Comparison of ENCODE assay signal across 8 cellular contexts in genomic region chr3:59857589-59858346, GRCh38.
DNase-seq lines count a peak whose midpoint lies in the region; ATAC-seq and TF ChIP-seq lines count a peak whose summit lies in the region.

No MANE protein-coding gene starts in this region.

- H3K4me2 ChIP-seq in neuronal stem cell (ENCODE audit: insufficient read depth, low read length, poor library complexity, severe bottlenecking), result no peak overlapping the region

- H3K36me3 ChIP-seq in neuronal stem cell (replicated peaks in 1 of 2; ENCODE audit: control insufficient read depth in 2 of 2, insufficient read depth in 2 of 2, low read length in 2 of 2), result no peaks in the 10 kb centered on the region

- peak; percentile 99 for ATAC-seq in GM21723 (IDR thresholded peaks at IDR 0.05; ENCODE audit: unreplicated experiment)

- no peak overlapping the region for H2AK5ac ChIP-seq in neuronal stem cell (ENCODE audit: low read depth, low read length)

- H3K23ac ChIP-seq in neuronal stem cell (ENCODE audit: low read depth, low read length, poor library complexity), result no peak overlapping the region

- no peaks in the 10 kb centered on the region for H3K9me3 ChIP-seq in neuronal stem cell (replicated peaks in 1 of 2; ENCODE audit: control insufficient read depth in 2 of 2, insufficient read depth in 1 of 2, low read depth in 1 of 2, low read length in 2 of 2)

- H3K4me1 ChIP-seq in neuronal stem cell (ENCODE audit: control insufficient read depth in 2 of 2, insufficient read depth in 1 of 2, low read depth in 1 of 2, low read length in 2 of 2), result peaks cover 0 to 3% of the 10 kb centered on the region in 2 donors

- no peak overlapping the region for H3K14ac ChIP-seq in neuronal stem cell (ENCODE audit: low read length)

- no peak overlapping the region for H4K8ac ChIP-seq in neuronal stem cell (ENCODE audit: low read depth, low read length)

- H3K4ac ChIP-seq in neuronal stem cell (ENCODE audit: low read length), result no peak overlapping the region

- H2BK5ac ChIP-seq in neuronal stem cell (ENCODE audit: low read length), result no peak overlapping the region

- no CpG with 5 or more reads among the region's 7 CpGs for WGBS in neuronal stem cell (ENCODE audit: extremely low coverage in 2 of 2, insufficient read length in 2 of 2, insufficient replicate concordance in 1 of 2), 2 donors

- peak; percentile 68 for DNase-seq in Daoy (ENCODE audit: low read depth)
- DNase-seq in KG1 (lab: John Stamatoyannopoulos, UW), result peak; percentile 86
- peak; percentile 82 for DNase-seq in RKO (ENCODE audit: low spot score)
- DNase-seq in activated T-helper 1 cell treated with Interleukin-2 at 50 U/mL for 16 hours (ENCODE audit: low read depth), result peak; percentile 44
- peak; percentile 84 for DNase-seq in fibroblast of mammary gland (ENCODE audit: low read depth)
- peak; percentile 57 for DNase-seq in neuronal stem cell (ENCODE audit: low spot score)
- DNase-seq in substantia nigra (lab: John Stamatoyannopoulos, UW), result peak in 39 of 49 donors; percentile 1 to 73 (median 45)

- no peaks in the 10 kb centered on the region for H3K27me3 ChIP-seq in neuronal stem cell (ENCODE audit: control insufficient read depth in 3 of 3, insufficient read depth in 3 of 3, low read depth in 1 of 3, low read length in 3 of 3)

- no peak overlapping the region for H2BK12ac ChIP-seq in neuronal stem cell (ENCODE audit: low read length)

- no peak overlapping the region for H2BK15ac ChIP-seq in neuronal stem cell (ENCODE audit: low read length)

- no peaks in the 10 kb centered on the region for H3K79me1 ChIP-seq in neuronal stem cell (ENCODE audit: low read depth, low read length)

- no peak overlapping the region for H3K4me3 ChIP-seq in fibroblast of mammary gland (ENCODE audit: control insufficient read depth, low read depth, low read length)
- no peak overlapping the region for H3K4me3 ChIP-seq in neuronal stem cell (ENCODE audit: low read length in 2 of 2)

- no peak overlapping the region for H3K18ac ChIP-seq in neuronal stem cell (ENCODE audit: low read length)

- H3K9ac ChIP-seq in neuronal stem cell (ENCODE audit: low read depth, low read length, poor library complexity), result no peak overlapping the region

- peak; percentile 98 for TF ChIP-seq CTCF in fibroblast of mammary gland (conservative IDR thresholded peaks at IDR 0.05; ENCODE audit: control insufficient read depth, insufficient read depth, low read depth, low read length)

- no peak overlapping the region for H2AFZ ChIP-seq in neuronal stem cell (ENCODE audit: low read length)

- no peak overlapping the region for H3K27ac ChIP-seq in neuronal stem cell (replicated peaks; ENCODE audit: low read length)
- H3K27ac ChIP-seq in substantia nigra (ENCODE audit: low read depth, low read length, poor library complexity, severe bottlenecking), result no peak overlapping the region

- H4K91ac ChIP-seq in neuronal stem cell (ENCODE audit: low read depth, low read length, poor library complexity), result no peak overlapping the region

- H2BK120ac ChIP-seq in neuronal stem cell (ENCODE audit: low read depth, low read length), result no peak overlapping the region
